Comparison of ENCODE assay signal across 8 cellular contexts in the genomic region with DNA sequence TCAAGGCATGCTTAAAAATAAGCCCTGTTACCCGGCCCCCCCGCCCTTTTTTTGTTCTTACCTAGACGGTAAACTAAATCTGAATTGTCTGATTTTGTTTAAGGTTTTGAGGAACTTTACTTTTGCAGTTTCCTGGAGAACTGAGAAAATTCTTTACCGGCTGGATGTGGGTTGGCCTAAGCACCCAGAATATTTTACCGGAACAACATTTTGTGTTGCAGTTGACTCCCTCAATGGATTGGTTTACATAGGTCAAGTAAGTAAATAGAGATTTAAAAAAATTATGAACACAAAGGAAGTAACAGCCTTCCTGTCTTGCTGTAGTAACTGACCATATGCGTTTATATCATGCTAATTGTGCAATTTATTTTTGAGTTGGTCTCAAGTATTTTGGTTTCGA. TPM values are rescaled to one million over a fixed set of nuclear protein-coding genes. Genes with fewer than 3 reads are reported as not detected.
DNase-seq lines count a peak whose midpoint lies in the region; ATAC-seq and TF ChIP-seq lines count a peak whose summit lies in the region.

No MANE protein-coding gene starts in this region.

- DNase-seq in right atrium auricular region (ENCODE audit: low spot score) = no peak
- no peak for DNase-seq in left ventricle myocardium superior
- no peak for DNase-seq in activated naive CD8-positive, alpha-beta T cell treated with anti-CD3 and anti-CD28 coated beads, Interleukin-2, amount 50 U/mL, for 24 hours
- no peak for DNase-seq in right lobe of liver
- no peak for DNase-seq in aorta
- DNase-seq in dermis blood vessel endothelial cell = no peak

- H3K9me3 ChIP-seq in right atrium auricular region (no peaks in the 10 kb centered on the region), right lobe of liver (no peaks in the 10 kb centered on the region), aorta (ENCODE audit: control insufficient read depth, low read length) (no peaks in the 10 kb centered on the region)

- peaks cover 25% of the 10 kb centered on the region for H3K36me3 Mint-ChIP-seq in activated naive CD8-positive, alpha-beta T cell treated with anti-CD3 and anti-CD28 coated beads, Interleukin-2, amount 50 U/mL, for 24 hours (ENCODE audit: low read depth)

- H3K27ac Mint-ChIP-seq in activated naive CD8-positive, alpha-beta T cell treated with anti-CD3 and anti-CD28 coated beads, Interleukin-2, amount 50 U/mL, for 24 hours = peak overlapping the region; percentile 98

- peaks cover 47% of the 10 kb centered on the region for H3K4me1 Mint-ChIP-seq in activated naive CD8-positive, alpha-beta T cell treated with anti-CD3 and anti-CD28 coated beads, Interleukin-2, amount 50 U/mL, for 24 hours

- H3K27ac ChIP-seq in right atrium auricular region = peak overlapping the region; percentile 76 to 86
- H3K27ac ChIP-seq in right lobe of liver = peak overlapping the region; percentile 68 to 91 (median 82)
- no peak overlapping the region for H3K27ac ChIP-seq in aorta (ENCODE audit: low read depth in 1 of 2, low read length in 2 of 2)

- TF ChIP-seq POLR2A in right lobe of liver (IDR thresholded peaks at IDR 0.05) = no peak

- no peaks in the 10 kb centered on the region for H3K27me3 ChIP-seq in right atrium auricular region
- no peaks in the 10 kb centered on the region for H3K27me3 ChIP-seq in right lobe of liver
- no peaks in the 10 kb centered on the region for H3K27me3 ChIP-seq in aorta (ENCODE audit: control insufficient read depth in 1 of 2, insufficient read depth in 2 of 2, low read length in 1 of 2)

- H3K4me3 ChIP-seq in right atrium auricular region (peak overlapping the region; percentile 91 to 94), right lobe of liver (peak overlapping the region; percentile 74 to 96 (median 85)), aorta (ENCODE audit: low read length in 2 of 2) (peak overlapping the region; percentile 78 to 96)

- intact Hi-C loops in left ventricle myocardium superior (cut with micrococcal nuclease) = no loop called here
- intact Hi-C loops in right lobe of liver (cut with DNase I) = no loop called here
- intact Hi-C loops in aorta (cut with DNase I) = loop anchor here in 1 of 2 donors (10.0 kb wide), 1 partner anchor 616 kb away; the partner anchor contains the start of gene COG6

- 6% methylated on average over 7 of the region's 7 CpGs for WGBS in right lobe of liver (ENCODE audit: insufficient coverage, low coverage, low lambda C conversion rate, missing lambda C conversion rate)
- 18 to 22% methylated on average over 7 of the region's 7 CpGs for WGBS in aorta, 2 donors

- TF ChIP-seq CTCF in right atrium auricular region (IDR thresholded peaks at IDR 0.05) (no peak), right lobe of liver (IDR thresholded peaks at IDR 0.05) (no peak)

- H3K27me3 Mint-ChIP-seq in activated naive CD8-positive, alpha-beta T cell treated with anti-CD3 and anti-CD28 coated beads, Interleukin-2, amount 50 U/mL, for 24 hours = no peaks in the 10 kb centered on the region

- peaks cover 0 to 40% of the 10 kb centered on the region in 2 donors for H3K4me1 ChIP-seq in right atrium auricular region
- H3K4me1 ChIP-seq in right lobe of liver = peaks cover 0 to 41% (median 8%) of the 10 kb centered on the region in 4 donors
- H3K4me1 ChIP-seq in aorta (ENCODE audit: control insufficient read depth in 1 of 2, insufficient read depth in 2 of 2, low read length in 2 of 2) = no peaks in the 10 kb centered on the region

- H3K36me3 ChIP-seq in right atrium auricular region = no peaks in the 10 kb centered on the region
- H3K36me3 ChIP-seq in right lobe of liver = no peaks in the 10 kb centered on the region
- H3K36me3 ChIP-seq in aorta (ENCODE audit: control insufficient read depth in 1 of 2, insufficient read depth in 2 of 2, low read length in 1 of 2) = peaks cover 0 to 2% of the 10 kb centered on the region in 2 donors

- ATAC-seq in left ventricle myocardium superior = no peak
- ATAC-seq in activated naive CD8-positive, alpha-beta T cell treated with anti-CD3 and anti-CD28 coated beads, Interleukin-2, amount 50 U/mL, for 24 hours = no peak
- ATAC-seq in right lobe of liver = peak in 1 of 4 donors; percentile 4
- no peak for ATAC-seq in aorta (ENCODE audit: low FRiP score)
- ATAC-seq in GM18867 (IDR thresholded peaks at IDR 0.05; ENCODE audit: unreplicated experiment) = no peak
- ATAC-seq in GM18511 (IDR thresholded peaks at IDR 0.05; ENCODE audit: unreplicated experiment) = no peak

- peak overlapping the region; percentile 91 for H3K4me3 Mint-ChIP-seq in activated naive CD8-positive, alpha-beta T cell treated with anti-CD3 and anti-CD28 coated beads, Interleukin-2, amount 50 U/mL, for 24 hours

- no peaks in the 10 kb centered on the region for H3K9me3 Mint-ChIP-seq in activated naive CD8-positive, alpha-beta T cell treated with anti-CD3 and anti-CD28 coated beads, Interleukin-2, amount 50 U/mL, for 24 hours

RNA-seq across cellular contexts. Expression of gene NHLRC3, which starts 0.8 kb away (rescaled TPM):
- 1 to 10 TPM; 5.1 to 8.6 TPM for total RNA-seq in right atrium auricular region
- 10.6 TPM for total RNA-seq in left ventricle myocardium superior
- total RNA-seq in right lobe of liver = 10 to 100 TPM; 11.2 to 20.9 (median 15.7) TPM
- total RNA-seq in aorta = 10 to 100 TPM; 21.9 to 35.9 TPM
- 10 to 100 TPM in 1 of 2 donors, 1 to 10 TPM in 1; 5.4 to 17.4 TPM for polyA plus RNA-seq in aorta
- total RNA-seq in dermis blood vessel endothelial cell = 9.8 and 13.4 TPM in 2 replicates

RNA-seq across cellular contexts. Expression of gene PROSER1, which starts 1.1 kb away (rescaled TPM):
- total RNA-seq in right atrium auricular region (1 to 10 TPM; 7.8 to 8.9 TPM), left ventricle myocardium superior (13.4 TPM), right lobe of liver (10 to 100 TPM in 3 of 6 experiments, 1 to 10 TPM in 3; 8.6 to 11.2 (median 9.9) TPM), aorta (10 to 100 TPM; 22.4 to 26.4 TPM), dermis blood vessel endothelial cell (17.9 TPM in 2 replicates)
- 10 to 100 TPM in 1 of 2 donors, 1 to 10 TPM in 1; 2.0 to 10.7 TPM for polyA plus RNA-seq in aorta

RNA-seq across cellular contexts. Expression of gene STOML3, which starts 48.4 kb away (rescaled TPM):
- not detected for total RNA-seq in right atrium auricular region
- total RNA-seq in left ventricle myocardium superior = not detected
- total RNA-seq in right lobe of liver = not detected
- not detected for total RNA-seq in aorta
- polyA plus RNA-seq in aorta = not detected
- total RNA-seq in dermis blood vessel endothelial cell = not detected in 2 replicates

Comparison
In these comparisons a context has a peak if more than half of its experiments do, and no peak if none do; other contexts are left out.
1. H3K27ac ChIP-seq: peak in right atrium auricular region (2 of 2) and right lobe of liver (3 of 3); none in aorta (0 of 2).
2. Peak in every context shown above with its lines, with median percentiles within 50 percentile points of each other: H3K4me3 ChIP-seq.